In the genomic region with DNA sequence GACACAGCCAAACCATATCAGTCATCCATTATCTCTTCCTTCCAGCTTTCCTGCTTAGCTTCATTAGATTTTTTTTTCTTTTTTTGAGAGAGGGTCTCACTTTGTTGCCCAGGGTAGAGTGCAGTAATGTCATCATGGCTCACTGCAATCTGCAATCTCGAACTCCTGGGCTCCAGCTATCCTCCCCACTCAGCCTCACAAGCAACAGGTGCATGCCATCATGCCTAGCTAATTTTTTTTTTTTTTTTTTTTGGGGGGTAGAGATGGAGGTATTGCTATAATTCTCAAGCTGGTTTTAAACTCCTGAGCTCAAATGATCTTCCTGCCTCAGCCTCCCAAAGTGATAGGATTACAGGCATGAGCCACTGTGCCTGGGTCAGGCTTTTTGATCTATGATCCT, we compare ENCODE assay signal across 26 cellular contexts.
"Had no signal": no experiment of that assay in that cellular context is flagged by ENCODE, and none has a peak within 500 bp of the region (broad histone marks: within the 10 kb centered on the region; RNA-seq: fewer than 3 reads in every experiment).

No MANE protein-coding gene starts in this region.

- H3K36me3 Mint-ChIP-seq: naive thymus-derived CD4-positive, alpha-beta T cell had no signal

- H3K4me1 ChIP-seq: esophagus squamous epithelium, left lung, lower lobe of right lung had no signal

- FAIRE-seq: islet of Langerhans, keratinocyte had no signal

- H3K27ac Mint-ChIP-seq: dendritic cell treated with granulocyte-macrophage colony-stimulating factor and Interleukin-4, amounts not matched to agents 40 ng/mL and 50 ng/mL, for 4 days; effector memory CD8-positive, alpha-beta T cell; endodermal cell had no signal

- H3K27me3 ChIP-seq: colonic mucosa, esophagus squamous epithelium, gastrocnemius medialis, heart right ventricle, left lung had no signal

- H3K9me3 ChIP-seq: colonic mucosa, esophagus squamous epithelium, gastrocnemius medialis, heart right ventricle, left lung, lower lobe of right lung had no signal

- DNase-seq: colonic mucosa; cortex of kidney; effector CD8-positive, alpha-beta T cell; effector memory CD8-positive, alpha-beta T cell; endodermal cell; erythroblast; esophagus squamous epithelium; foreskin fibroblast; foreskin melanocyte; gastrocnemius medialis; glutamatergic neuron; head of caudate nucleus; heart right ventricle; hippocampal formation; left cardiac atrium; left lung; left ventricle myocardium superior; lower lobe of right lung; mesendoderm; midbrain; naive thymus-derived CD4-positive, alpha-beta T cell had no signal

- H3K9me3 Mint-ChIP-seq: dendritic cell treated with granulocyte-macrophage colony-stimulating factor and Interleukin-4, amounts not matched to agents 40 ng/mL and 50 ng/mL, for 4 days; effector memory CD8-positive, alpha-beta T cell; endodermal cell had no signal

- H3K4me1 Mint-ChIP-seq: naive thymus-derived CD4-positive, alpha-beta T cell had no signal

- H3K4me3 ChIP-seq: colonic mucosa, esophagus squamous epithelium, gastrocnemius medialis, heart right ventricle, left lung, lower lobe of right lung had no signal

- H3K36me3 ChIP-seq: colonic mucosa, esophagus squamous epithelium, gastrocnemius medialis, heart right ventricle, left lung, lower lobe of right lung had no signal

- ATAC-seq: effector memory CD8-positive, alpha-beta T cell; esophagus mucosa; gastrocnemius medialis; heart right ventricle; left cardiac atrium; left lung; left ventricle myocardium superior; lower lobe of right lung; naive thymus-derived CD4-positive, alpha-beta T cell had no signal

- H3K4me3 Mint-ChIP-seq: dendritic cell treated with granulocyte-macrophage colony-stimulating factor and Interleukin-4, amounts not matched to agents 40 ng/mL and 50 ng/mL, for 4 days; effector memory CD8-positive, alpha-beta T cell; endodermal cell; naive thymus-derived CD4-positive, alpha-beta T cell had no signal

- H3K27me3 Mint-ChIP-seq: dendritic cell treated with granulocyte-macrophage colony-stimulating factor and Interleukin-4, amounts not matched to agents 40 ng/mL and 50 ng/mL, for 4 days had no signal

- H3K27ac ChIP-seq: colonic mucosa, epithelial cell of prostate, esophagus squamous epithelium, gastrocnemius medialis, heart right ventricle, left lung, lower lobe of right lung had no signal
